23 cellular contexts compared by ENCODE assay signal in the genomic region with DNA sequence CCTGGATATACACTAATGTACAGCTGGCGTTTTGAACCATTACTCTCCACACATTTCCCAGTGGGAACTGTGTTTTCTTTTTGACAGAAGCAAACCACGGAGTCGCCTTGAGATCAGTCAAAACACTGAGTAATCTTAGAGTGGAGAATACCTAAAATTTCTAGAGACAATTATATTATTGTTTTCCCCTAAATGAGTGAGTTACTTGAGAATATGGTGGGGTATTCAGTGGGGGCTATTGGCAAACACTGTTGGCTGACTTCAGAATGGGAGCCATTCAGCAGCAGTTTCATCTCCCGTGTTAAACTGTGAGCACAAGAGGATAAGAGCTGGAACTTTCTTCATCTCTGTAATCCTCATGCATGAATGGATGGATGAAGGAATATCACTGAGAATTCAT. TPM values are rescaled to one million over a fixed set of nuclear protein-coding genes. Genes with fewer than 3 reads are reported as not detected.
DNase-seq lines count a peak whose midpoint lies in the region; ATAC-seq lines count a peak whose summit lies in the region.
"Had no signal": no experiment of that assay in that cellular context is flagged by ENCODE, and none has a peak within 500 bp of the region (broad histone marks: within the 10 kb centered on the region; RNA-seq: fewer than 3 reads in every experiment).

No MANE protein-coding gene starts in this region.

- DNase-seq in activated CD4-positive, alpha-beta T cell treated with anti-CD3 and anti-CD28 coated beads for 48 hours: peak; percentile 2
- DNase-seq in activated CD4-positive, alpha-beta T cell treated with anti-CD3 and anti-CD28 coated beads for 1 hour: no peak
- no peak for DNase-seq in CD4-positive, CD25-positive, alpha-beta regulatory T cell
- peak; percentile 42 for DNase-seq in activated CD8-positive, alpha-beta memory T cell treated with anti-CD3 and anti-CD28 coated beads, Interleukin-2, amount 50 U/mL, for 48 hours
- no peak for DNase-seq in memory B cell (ENCODE audit: low spot score in 2 of 2)
- DNase-seq in activated effector memory CD4-positive, alpha-beta T cell treated with Interleukin-2 at 50 U/mL for 16 hours: no peak
- DNase-seq: amygdala; C1 segment of cervical spinal cord; left lung; midbrain; MV-4-11; NCI-H1694 treated with DMSO at 0.1 percent for 48 hours; NCI-H69; OCI-M1; Right ventricle myocardium superior; stimulated activated CD4-positive, alpha-beta T cell treated with anti-CD3 and anti-CD28 coated beads, Interleukin-2, amount 100 ng/mL, for 48 hours; SW 1271 had no signal

- peaks cover 19 to 81% (median 51%) of the 10 kb centered on the region in 4 donors for H3K4me1 Mint-ChIP-seq in CD4-positive, CD25-positive, alpha-beta regulatory T cell
- peaks cover 73% of the 10 kb centered on the region for H3K4me1 Mint-ChIP-seq in memory B cell

- peaks cover 46% of the 10 kb centered on the region for H3K36me3 ChIP-seq in CD4-positive, CD25-positive, alpha-beta regulatory T cell (ENCODE audit: control insufficient read depth, insufficient read depth, low read length)
- H3K36me3 ChIP-seq: left lung, neural progenitor cell, prostate gland had no signal

- peak overlapping the region; percentile 61 to 93 (median 89) for H3K27ac Mint-ChIP-seq in CD4-positive, CD25-positive, alpha-beta regulatory T cell
- H3K27ac Mint-ChIP-seq in memory B cell: peak overlapping the region; percentile 90
- H3K27ac Mint-ChIP-seq: dendritic cell treated with granulocyte-macrophage colony-stimulating factor and Interleukin-4, amounts not matched to agents 40 ng/mL and 50 ng/mL, for 4 days; neural progenitor cell had no signal

- H3K4me3 Mint-ChIP-seq in CD4-positive, CD25-positive, alpha-beta regulatory T cell: peak overlapping the region; percentile 70 to 100 (median 100)
- H3K4me3 Mint-ChIP-seq in memory B cell: no peak overlapping the region
- H3K4me3 Mint-ChIP-seq: dendritic cell treated with granulocyte-macrophage colony-stimulating factor and Interleukin-4, amounts not matched to agents 40 ng/mL and 50 ng/mL, for 4 days; neural progenitor cell had no signal

- peaks cover 64% of the 10 kb centered on the region for H3K36me3 Mint-ChIP-seq in CD4-positive, CD25-positive, alpha-beta regulatory T cell
- H3K36me3 Mint-ChIP-seq in memory B cell: peaks cover 3% of the 10 kb centered on the region
- H3K36me3 Mint-ChIP-seq: neural progenitor cell had no signal

- peak overlapping the region; percentile 100 for H3K4me3 ChIP-seq in CD4-positive, CD25-positive, alpha-beta regulatory T cell (ENCODE audit: low read depth, low read length)
- H3K4me3 ChIP-seq: left lung, neural progenitor cell, prostate gland, skin epidermis had no signal

- peaks cover 87% of the 10 kb centered on the region for H3K4me1 ChIP-seq in CD4-positive, CD25-positive, alpha-beta regulatory T cell (ENCODE audit: control insufficient read depth, insufficient read depth, low read length, poor library complexity, severe bottlenecking)
- H3K4me1 ChIP-seq: neural progenitor cell, prostate gland had no signal

- H3K9me3 ChIP-seq in CD4-positive, CD25-positive, alpha-beta regulatory T cell (ENCODE audit: control insufficient read depth in 2 of 2, low read length in 2 of 2): no peaks in the 10 kb centered on the region
- H3K9me3 ChIP-seq: left lung, prostate gland had no signal

- H3K27ac ChIP-seq in CD4-positive, CD25-positive, alpha-beta regulatory T cell (ENCODE audit: insufficient read depth, low read length, poor library complexity, severe bottlenecking): peak overlapping the region; percentile 90
- H3K27ac ChIP-seq: left lung, neural progenitor cell, prostate gland, skin epidermis had no signal

- peaks cover 3% of the 10 kb centered on the region for H3K27me3 Mint-ChIP-seq in CD4-positive, CD25-positive, alpha-beta regulatory T cell
- H3K27me3 Mint-ChIP-seq in memory B cell: no peaks in the 10 kb centered on the region

- ATAC-seq in CD4-positive, CD25-positive, alpha-beta regulatory T cell (ENCODE audit: low read depth in 2 of 2): no peak
- ATAC-seq in memory B cell (ENCODE audit: low read depth) (no peak), HG02798 (IDR thresholded peaks at IDR 0.05; ENCODE audit: poor library complexity, unreplicated experiment) (no peak), GM21390 (IDR thresholded peaks at IDR 0.05; ENCODE audit: unreplicated experiment) (no peak)
- ATAC-seq: left lung had no signal

- H3K27me3 ChIP-seq in CD4-positive, CD25-positive, alpha-beta regulatory T cell (ENCODE audit: control insufficient read depth, insufficient read depth, low read length): no peaks in the 10 kb centered on the region
- H3K27me3 ChIP-seq: left lung, neural progenitor cell had no signal

- no peaks in the 10 kb centered on the region for H3K9me3 Mint-ChIP-seq in CD4-positive, CD25-positive, alpha-beta regulatory T cell
- H3K9me3 Mint-ChIP-seq in memory B cell: no peaks in the 10 kb centered on the region
- H3K9me3 Mint-ChIP-seq: dendritic cell treated with granulocyte-macrophage colony-stimulating factor and Interleukin-4, amounts not matched to agents 40 ng/mL and 50 ng/mL, for 4 days; neural progenitor cell had no signal

RNA-seq across cellular contexts. Expression of gene IL2RA, which starts 6.2 kb away (rescaled TPM):
- total RNA-seq in CD4-positive, CD25-positive, alpha-beta regulatory T cell: 220 TPM
- polyA plus RNA-seq in CD4-positive, CD25-positive, alpha-beta regulatory T cell: 100 to 1,000 TPM; 159 to 261 (median 179) TPM

RNA-seq across cellular contexts. Expression of gene RBM17, which starts 32.9 kb away (rescaled TPM):
- 168 TPM for total RNA-seq in CD4-positive, CD25-positive, alpha-beta regulatory T cell
- 10 to 100 TPM; 63.6 to 88.2 (median 65.7) TPM for polyA plus RNA-seq in CD4-positive, CD25-positive, alpha-beta regulatory T cell

Comparison
In these comparisons a context has a peak if more than half of its experiments do, and no peak if none do; other contexts are left out.
1. DNase-seq: peak in activated CD4-positive, alpha-beta T cell treated with anti-CD3 and anti-CD28 coated beads for 48 hours (single experiment) and activated CD8-positive, alpha-beta memory T cell treated with anti-CD3 and anti-CD28 coated beads, Interleukin-2, amount 50 U/mL, for 48 hours (single experiment); none in activated CD4-positive, alpha-beta T cell treated with anti-CD3 and anti-CD28 coated beads for 1 hour (single experiment), CD4-positive, CD25-positive, alpha-beta regulatory T cell (0 of 3), memory B cell (0 of 2) and activated effector memory CD4-positive, alpha-beta T cell treated with Interleukin-2 at 50 U/mL for 16 hours (single experiment).